8 cellular contexts compared by ENCODE assay signal in genomic region chr2:112055110-112055832, GRCh38. TPM values are rescaled to one million over a fixed set of nuclear protein-coding genes. Genes with fewer than 3 reads are reported as not detected.
A peak's percentile ranks its signal among the peaks of the same experiment; 100 is the strongest.
DNase-seq lines count a peak whose midpoint lies in the region; ATAC-seq and TF ChIP-seq lines count a peak whose summit lies in the region.

TMEM87B (plus strand) TSS chr2:112055269; CDS start chr2:112055592, 323 bp downstream.

- peaks cover 5 to 17% of the 10 kb centered on the region in 2 donors for H3K4me1 ChIP-seq in lung (ENCODE audit: control insufficient read depth in 2 of 2, insufficient read depth in 2 of 2, low read length in 2 of 2)

- peak in 9 of 10 experiments; percentile 97 to 99 (median 98) for DNase-seq in CD4-positive, alpha-beta T cell
- DNase-seq in NCI-H82 (lab: John Stamatoyannopoulos, UW) = peak; percentile 98
- peak; percentile 97 to 98 for DNase-seq in activated CD4-positive, alpha-beta T cell treated with anti-CD3 and anti-CD28 coated beads, Interleukin-2, amount 50 U/mL, for 48 hours
- peak; percentile 99 for DNase-seq in ecto neural progenitor cell (ENCODE audit: low spot score)
- DNase-seq in lung (ENCODE audit: low spot score) = peak; percentile 98
- peak; percentile 95 to 99 (median 97) for DNase-seq in stimulated activated CD4-positive, alpha-beta T cell treated with anti-CD3 and anti-CD28 coated beads, TNF-alpha, amount 100 ng/mL, for 48 hours (ENCODE audit: low read depth in 3 of 3)

- peak within 1 kb of the TSS; percentile 94 for H3K4me3 Mint-ChIP-seq in CD4-positive, alpha-beta T cell

- peak within 1 kb of the TSS; percentile 87 for H3K4me3 ChIP-seq in lung

- H3K9me3 Mint-ChIP-seq in CD4-positive, alpha-beta T cell = no peaks in the 10 kb centered on the region

- H3K27me3 ChIP-seq in CD4-positive, alpha-beta T cell (ENCODE audit: control insufficient read depth, insufficient read depth, low read length) = no peaks in the 10 kb centered on the region
- H3K27me3 ChIP-seq in lung (ENCODE audit: control insufficient read depth, insufficient read depth) = no peaks in the 10 kb centered on the region

- 0% methylated on average over 74 to 76 of the region's 76 CpGs for WGBS in lung, 2 donors

- no peaks in the 10 kb centered on the region for H3K27me3 Mint-ChIP-seq in CD4-positive, alpha-beta T cell

- H3K9me3 ChIP-seq in CD4-positive, alpha-beta T cell (ENCODE audit: control insufficient read depth, low read length) = no peaks in the 10 kb centered on the region
- peaks cover 0 to 2% of the 10 kb centered on the region in 2 donors for H3K9me3 ChIP-seq in lung (ENCODE audit: control insufficient read depth in 2 of 2, insufficient read depth in 1 of 2, low read length in 1 of 2)

- peak within 1 kb of the TSS; percentile 89 for H3K27ac Mint-ChIP-seq in CD4-positive, alpha-beta T cell

- CTCF ChIA-PET in CD4-positive, alpha-beta T cell (lab: Charles Lee) = interaction anchor here (1.4 kb wide), 1 partner anchor 426 kb away, joined by 3 read pairs; no protein-coding TSS in a partner anchor

- POLR2A ChIA-PET in CD4-positive, alpha-beta T cell (lab: Charles Lee) = interaction anchor here (0.6 to 1.9 kb wide), 13 partner anchors 9 to 934 kb away, joined by 3 to 15 read pairs (median 6); partner anchors contain the start of genes ANAPC1, BCL2L11 and ZC3H8

- no peaks in the 10 kb centered on the region for H3K36me3 ChIP-seq in lung (ENCODE audit: control insufficient read depth in 2 of 2, insufficient read depth in 2 of 2, low read length in 2 of 2)

- peaks cover 43% of the 10 kb centered on the region for H3K4me1 Mint-ChIP-seq in CD4-positive, alpha-beta T cell (ENCODE audit: low read depth)

- peaks cover 21% of the 10 kb centered on the region for H3K36me3 Mint-ChIP-seq in CD4-positive, alpha-beta T cell (ENCODE audit: low read depth)

- no peak for TF ChIP-seq CTCF in CD4-positive, alpha-beta T cell (IDR thresholded peaks at IDR 0.05)
- no peak for TF ChIP-seq CTCF in lung (IDR thresholded peaks at IDR 0.05; ENCODE audit: control extremely low read depth, extremely low read depth)

- H3K27ac ChIP-seq in CD4-positive, alpha-beta T cell (ENCODE audit: low read depth, low read length) = peak within 1 kb of the TSS; percentile 77
- H3K27ac ChIP-seq in lung (ENCODE audit: low read depth in 1 of 2, low read length in 1 of 2) = peak within 1 kb of the TSS; percentile 98 to 100

- ATAC-seq in CD4-positive, alpha-beta T cell (ENCODE audit: poor library complexity) = peak; percentile 60
- ATAC-seq in GM19438 (IDR thresholded peaks at IDR 0.05; ENCODE audit: low read depth, unreplicated experiment) (peak; percentile 62), HG03571 (IDR thresholded peaks at IDR 0.05; ENCODE audit: unreplicated experiment) (peak; percentile 65), lung (ENCODE audit: insufficient read depth, low FRiP score) (peak; percentile 83)

- intact Hi-C loops in CD4-positive, alpha-beta T cell (cut with DNase I, micrococcal nuclease) = loop anchor here (5.0 to 10.0 kb wide), 7 partner anchors 130 to 710 kb away; partner anchors contain the start of genes CHCHD5 (in 1 of the 2), CKAP2L (in 1 of the 2) and ZC3H8 (in 1 of the 2)

RNA-seq across cellular contexts. Expression of gene TMEM87B, which starts in this region (rescaled TPM):
- 10 to 100 TPM in 1 of 2 experiments, 1 to 10 TPM in 1; 8.9 to 12.1 TPM for total RNA-seq in CD4-positive, alpha-beta T cell
- total RNA-seq in lung = 10 to 100 TPM; 21.8 to 26.4 TPM
- polyA plus RNA-seq in lung = 10 to 100 TPM; 11.2 to 14.4 TPM

Comparison
In these comparisons a context has a peak if more than half of its experiments do, and no peak if none do; other contexts are left out.
1. Peak in every context shown above with its lines: DNase-seq, ATAC-seq, H3K4me3 ChIP-seq and H3K27ac ChIP-seq.